In genomic region chr10:109977382-109977806, GRCh38 we compare ENCODE assay signal across 1 cellular context.
TF ChIP-seq lines count a peak whose summit lies in the region.

No MANE protein-coding gene starts in this region.

TF ChIP-seq in K562, 482 proteins besides CTCF, POLR2A, EP300 and RAD21 (continued from another document):
- TF ChIP-seq KDM2B (CRISPR knock-in tag; IDR thresholded peaks at IDR 0.05) (no peak), ZNF146 (CRISPR knock-in tag; IDR thresholded peaks at IDR 0.05; ENCODE audit: unreplicated experiment) (no peak), TFE3 (CRISPR knock-in tag; IDR thresholded peaks at IDR 0.05) (no peak), E2F8 (IDR thresholded peaks at IDR 0.05; ENCODE audit: low read depth, partially characterized antibody) (no peak), PHF21A (IDR thresholded peaks at IDR 0.05; ENCODE audit: borderline replicate concordance, low read depth) (no peak), E2F4 (CRISPR knock-in tag; IDR thresholded peaks at IDR 0.05; ENCODE audit: low read depth) (no peak), AFF4 (CRISPR knock-in tag; IDR thresholded peaks at IDR 0.05) (no peak), ARID1B (IDR thresholded peaks at IDR 0.05) (no peak), SRSF1 (IDR thresholded peaks at IDR 0.05; ENCODE audit: low read depth, low read length) (no peak), PTRF (tag; IDR thresholded peaks at IDR 0.05) (no peak), THRAP3 (IDR thresholded peaks at IDR 0.05; ENCODE audit: borderline replicate concordance) (no peak), ZBTB5 (IDR thresholded peaks at IDR 0.05) (no peak), ZNF551 (CRISPR knock-in tag; IDR thresholded peaks at IDR 0.05) (no peak)
